1 cellular context compared by ENCODE assay signal in the genomic region with DNA sequence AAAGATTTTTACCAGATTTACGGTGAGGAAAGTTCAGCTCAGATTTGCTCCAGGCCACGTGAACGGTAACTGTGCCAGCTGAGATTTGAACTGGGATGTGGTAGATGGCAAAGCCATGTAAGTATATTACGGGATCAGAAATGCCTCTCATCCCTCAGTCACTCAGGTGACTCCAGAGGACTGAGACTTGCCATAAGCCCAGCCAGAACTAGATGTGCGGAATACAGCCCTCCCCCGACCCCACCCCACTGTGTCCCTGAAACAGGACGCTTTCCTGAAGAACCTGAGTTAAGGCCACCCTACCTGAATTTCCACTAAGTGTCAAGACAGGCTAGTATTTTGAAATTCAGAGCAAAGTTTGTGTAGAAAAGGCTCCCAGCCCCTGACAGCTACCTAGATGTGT.
TF ChIP-seq lines count a peak whose summit lies in the region.

No MANE protein-coding gene starts in this region.

TF ChIP-seq in K562, 482 proteins besides CTCF, POLR2A, EP300 and RAD21:
- TF ChIP-seq ZNF764 (CRISPR knock-in tag; IDR thresholded peaks at IDR 0.05; ENCODE audit: low read depth) (no peak), MYNN (IDR thresholded peaks at IDR 0.05) (0 out of 2 replicates have a peak, but pooled peaks have one; percentile 52), MYNN (CRISPR knock-in tag; IDR thresholded peaks at IDR 0.05) (no peak), KDM1A (IDR thresholded peaks at IDR 0.05) (peak; percentile 49 to 67; a peak in 1 of 4 replicates)
TF ChIP-seq in K562: peak in this region for 2.
